Comparison of ENCODE assay signal across 8 cellular contexts in genomic region chr14:69652942-69653680, GRCh38. TPM values are rescaled to one million over a fixed set of nuclear protein-coding genes. Genes with fewer than 3 reads are reported as not detected.
A peak's percentile ranks its signal among the peaks of the same experiment; 100 is the strongest.
DNase-seq lines count a peak whose midpoint lies in the region; ATAC-seq, FAIRE-seq and TF ChIP-seq lines count a peak whose summit lies in the region.

No MANE protein-coding gene starts in this region.

- BruUV-seq in mammary epithelial cell (replicated peaks; lab: Mats Ljungman, UMichigan) = no TSS peak

- in situ Hi-C loops in KBM-7 (cut with MboI; ENCODE audit: low pct_unique_long_range_greater_than_20kb, low sequenced_read_pairs) = no loop called here
- in situ Hi-C loops in mammary epithelial cell (cut with MboI; ENCODE audit: low sequenced_read_pairs in 2 of 2) = no loop called here

- CTCF ChIA-PET in mammary epithelial cell (lab: Charles Lee; ENCODE audit: low non-redundant PET) = no interaction called here

- H3K27ac ChIP-seq in mammary epithelial cell (ENCODE audit: insufficient read depth, low read depth, low read length) (peak overlapping the region; percentile 8), pancreas (peak overlapping the region; percentile 3 to 72 (median 30))

- no peak overlapping the region for H3K4me3 ChIP-seq in GM12875 (ENCODE audit: low read depth, low read length)
- H3K4me3 ChIP-seq in mammary epithelial cell (replicated peaks in 1 of 3; ENCODE audit: insufficient read depth in 1 of 3, low read depth in 2 of 3, low read length in 3 of 3) = no peak overlapping the region
- no peak overlapping the region for H3K4me3 ChIP-seq in pancreas

- H3K79me2 ChIP-seq in mammary epithelial cell (ENCODE audit: insufficient read depth, low read length) = peaks cover 92% of the 10 kb centered on the region

- no peak overlapping the region for H3K9ac ChIP-seq in mammary epithelial cell (ENCODE audit: insufficient read depth, low read length)

- TF ChIP-seq CTCF in GM12875 (IDR thresholded peaks at IDR 0.05; ENCODE audit: borderline replicate concordance, insufficient read depth, low read depth, low read length) = 0 out of 2 replicates have a peak, but pooled peaks have one; percentile 11
- TF ChIP-seq CTCF in mammary epithelial cell (conservative IDR thresholded peaks at IDR 0.05 in 1 of 2, IDR thresholded peaks at IDR 0.05 in 1 of 2; ENCODE audit: extremely low read depth in 1 of 2, insufficient read depth in 1 of 2, low read depth in 1 of 2, low read length in 2 of 2) = no peak
- no peak for TF ChIP-seq CTCF in pancreas (IDR thresholded peaks at IDR 0.05)

- no peaks in the 10 kb centered on the region for H4K20me1 ChIP-seq in mammary epithelial cell (ENCODE audit: insufficient read depth, low read length)

- H3K4me1 ChIP-seq in mammary epithelial cell (ENCODE audit: insufficient read depth, low read length) (peaks cover 68% of the 10 kb centered on the region), pancreas (peaks cover 51 to 84% (median 58%) of the 10 kb centered on the region in 3 donors)

- dilution Hi-C loops in mammary epithelial cell (cut with HindIII; ENCODE audit: low sequenced_read_pairs) = no loop called here

- no peak overlapping the region for H2AFZ ChIP-seq in mammary epithelial cell (ENCODE audit: low read depth, low read length)

- no peak for FAIRE-seq in pancreas (lab: Jason Lieb, UNC)

- peak in 3 of 4 donors; percentile 15 to 19 (median 16) for ATAC-seq in pancreas

- H3K9me3 ChIP-seq in mammary epithelial cell (replicated peaks; ENCODE audit: insufficient read depth, low read length) (no peaks in the 10 kb centered on the region), pancreas (no peaks in the 10 kb centered on the region)

- no peak overlapping the region for H3K4me2 ChIP-seq in mammary epithelial cell (ENCODE audit: insufficient read depth, low read depth, low read length)

- 98% methylated on average over 10 of the region's 10 CpGs for WGBS in mammary epithelial cell (ENCODE audit: low coverage, missing lambda C conversion rate)
- WGBS in pancreas, 2 donors = 80 to 87% methylated on average over 10 of the region's 10 CpGs

- H3K36me3 ChIP-seq in mammary epithelial cell (ENCODE audit: insufficient read depth, low read length) (no peaks in the 10 kb centered on the region), pancreas (no peaks in the 10 kb centered on the region)

- H3K27me3 ChIP-seq in mammary epithelial cell (ENCODE audit: insufficient read depth, low read length) = no peaks in the 10 kb centered on the region
- no peaks in the 10 kb centered on the region for H3K27me3 ChIP-seq in pancreas

- DNase-seq in KBM-7 (peak; percentile 55), mammary epithelial cell (no peak), pancreas (no peak), HT-29 (ENCODE audit: low spot score) (no peak), iPS-NIHi7 (ENCODE audit: extremely low spot score) (no peak), DMS153 treated with DMSO at 0.1 percent for 48 hours (lab: John Stamatoyannopoulos, UW; ENCODE audit: unreplicated experiment) (no peak), middle frontal gyrus (ENCODE audit: extremely low spot score, low spot score) (no peak)

- intact Hi-C loops in mammary epithelial cell (cut with micrococcal nuclease) (no loop called here), pancreas (cut with DNase I) (no loop called here)

RNA-seq across cellular contexts. Expression of gene SUSD6, which starts 41.7 kb away (rescaled TPM):
- total RNA-seq in mammary epithelial cell (10 to 100 TPM; 34.8 to 45.6 TPM), pancreas (10 to 100 TPM; 17.8 to 41.9 (median 22.8) TPM)
- polyA plus RNA-seq in mammary epithelial cell (17.1 TPM), pancreas (10 to 100 TPM in 1 of 2 donors, 1 to 10 TPM in 1; 8.9 to 12.2 TPM)
- polyA minus RNA-seq in mammary epithelial cell = 41.4 TPM
- 6.1 and 10.9 TPM in 2 replicates for total RNA-seq in HT-29 (2014; rRNA removed; shearing (Covaris generic))
